1 cellular context compared by ENCODE assay signal in the genomic region with DNA sequence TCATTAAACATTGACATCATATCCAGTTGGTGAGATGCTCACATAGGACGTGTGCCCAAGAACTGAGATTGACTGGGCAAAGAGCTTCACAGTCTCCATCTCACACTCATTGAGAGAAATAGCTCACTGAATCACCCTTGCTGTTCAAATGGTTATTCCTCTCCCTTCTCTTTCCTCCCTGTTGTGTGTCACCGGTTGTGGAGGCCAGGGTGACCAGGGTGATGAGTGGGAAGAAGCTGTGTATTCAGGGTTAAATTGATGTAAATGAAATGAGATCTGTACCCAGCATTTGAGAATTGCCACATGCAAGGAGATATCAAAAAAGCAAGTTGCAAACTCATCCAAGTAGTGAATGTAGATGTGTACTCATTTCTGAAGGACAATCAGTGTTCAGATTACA.
A peak's percentile ranks its signal among the peaks of the same experiment; 100 is the strongest.
TF ChIP-seq lines count a peak whose summit lies in the region.

No MANE protein-coding gene starts in this region.

TF ChIP-seq in GM12878, 131 proteins besides CTCF, POLR2A, EP300 and RAD21:
- TF ChIP-seq JUNB (IDR thresholded peaks at IDR 0.05) (0 out of 2 replicates have a peak, but pooled peaks have one; percentile 28), SPI1 (IDR thresholded peaks at IDR 0.05; ENCODE audit: borderline replicate concordance, insufficient read depth, low read depth, low read length) (no peak), CEBPB (IDR thresholded peaks at IDR 0.05; ENCODE audit: borderline replicate concordance in 1 of 2, low read depth in 2 of 2, low read length in 2 of 2) (no peak), POU2F2 (IDR thresholded peaks at IDR 0.05; ENCODE audit: borderline replicate concordance, low read depth, low read length) (no peak)
- TF ChIP-seq, protein P1, sequence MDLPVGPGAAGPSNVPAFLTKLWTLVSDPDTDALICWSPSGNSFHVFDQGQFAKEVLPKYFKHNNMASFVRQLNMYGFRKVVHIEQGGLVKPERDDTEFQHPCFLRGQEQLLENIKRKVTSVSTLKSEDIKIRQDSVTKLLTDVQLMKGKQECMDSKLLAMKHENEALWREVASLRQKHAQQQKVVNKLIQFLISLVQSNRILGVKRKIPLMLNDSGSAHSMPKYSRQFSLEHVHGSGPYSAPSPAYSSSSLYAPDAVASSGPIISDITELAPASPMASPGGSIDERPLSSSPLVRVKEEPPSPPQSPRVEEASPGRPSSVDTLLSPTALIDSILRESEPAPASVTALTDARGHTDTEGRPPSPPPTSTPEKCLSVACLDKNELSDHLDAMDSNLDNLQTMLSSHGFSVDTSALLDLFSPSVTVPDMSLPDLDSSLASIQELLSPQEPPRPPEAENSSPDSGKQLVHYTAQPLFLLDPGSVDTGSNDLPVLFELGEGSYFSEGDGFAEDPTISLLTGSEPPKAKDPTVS (IDR thresholded peaks at IDR 0.05; ENCODE audit: low read depth, low read length) = no peak
